17 cellular contexts compared by ENCODE assay signal in the genomic region with DNA sequence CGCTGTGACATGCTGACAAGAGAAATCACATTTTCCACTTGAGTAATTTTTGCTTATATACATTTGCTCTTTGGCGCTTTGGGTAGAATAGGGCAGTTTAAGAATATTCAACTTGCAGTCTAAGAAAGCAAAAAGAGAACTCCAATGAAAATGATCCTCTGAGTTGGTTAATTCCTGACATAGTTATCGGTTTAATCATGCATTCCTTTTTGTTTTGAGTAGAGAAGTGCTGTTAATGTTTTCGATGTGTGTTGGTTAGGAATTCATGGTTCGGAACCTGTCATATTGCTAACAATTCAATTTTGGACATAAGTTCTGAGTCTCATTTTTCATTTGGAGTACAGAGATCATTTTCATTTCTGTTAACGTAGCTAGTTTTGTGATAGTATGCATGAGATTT.
DNase-seq lines count a peak whose midpoint lies in the region; ATAC-seq and TF ChIP-seq lines count a peak whose summit lies in the region.
"Had no signal": no experiment of that assay in that cellular context is flagged by ENCODE, and none has a peak within 500 bp of the region (broad histone marks: within the 10 kb centered on the region; RNA-seq: fewer than 3 reads in every experiment).

No MANE protein-coding gene starts in this region.

- no peaks in the 10 kb centered on the region for H3K27me3 ChIP-seq in brain microvascular endothelial cell (replicated peaks)
- H3K27me3 ChIP-seq in left lung = no peaks in the 10 kb centered on the region

- intact Hi-C loops in left lung (cut with DNase I) = no loop called here

- peaks cover 6 to 15% of the 10 kb centered on the region in 2 donors for H3K9me3 Mint-ChIP-seq in effector memory CD8-positive, alpha-beta T cell
- H3K9me3 Mint-ChIP-seq: memory B cell had no signal

- POLR2A ChIA-PET in AG04449 (lab: Yijun Ruan, JAX) = interaction anchor here (0.6 kb wide), 1 partner anchor 168 kb away, joined by 3 read pairs; no protein-coding TSS in a partner anchor

- no peaks in the 10 kb centered on the region for H3K27me3 Mint-ChIP-seq in effector memory CD8-positive, alpha-beta T cell
- H3K27me3 Mint-ChIP-seq: memory B cell had no signal

- TF ChIP-seq CTCF in AG04449 (IDR thresholded peaks at IDR 0.05; ENCODE audit: insufficient read depth, low read length, missing control alignments) (no peak), brain microvascular endothelial cell (IDR thresholded peaks at IDR 0.05; ENCODE audit: low read depth, low read length, missing control alignments) (no peak), left lung (IDR thresholded peaks at IDR 0.05) (no peak)

- H3K27ac ChIP-seq in brain microvascular endothelial cell = peak overlapping the region; percentile 56
- H3K27ac ChIP-seq in left lung = no peak overlapping the region
- H3K27ac ChIP-seq: parathyroid adenoma had no signal

- H3K4me1 ChIP-seq in left lung = no peaks in the 10 kb centered on the region
- H3K4me1 ChIP-seq: parathyroid adenoma had no signal

- no peak overlapping the region for H3K27ac Mint-ChIP-seq in effector memory CD8-positive, alpha-beta T cell
- H3K27ac Mint-ChIP-seq: memory B cell had no signal

- H3K4me3 Mint-ChIP-seq in effector memory CD8-positive, alpha-beta T cell = no peak overlapping the region
- H3K4me3 Mint-ChIP-seq: memory B cell had no signal

- H3K36me3 ChIP-seq in brain microvascular endothelial cell (replicated peaks) (no peaks in the 10 kb centered on the region), left lung (no peaks in the 10 kb centered on the region)

- H3K9me3 ChIP-seq in left lung = no peaks in the 10 kb centered on the region

- no peaks in the 10 kb centered on the region for H3K4me1 Mint-ChIP-seq in effector memory CD8-positive, alpha-beta T cell (ENCODE audit: low read depth in 2 of 2)
- H3K4me1 Mint-ChIP-seq: memory B cell had no signal

- CTCF ChIA-PET in AG04449 (lab: Yijun Ruan, JAX) = interaction anchor here (1.0 to 1.1 kb wide), 3 partner anchors 36 to 692 kb away, joined by 3 to 4 read pairs (median 4); no protein-coding TSS in a partner anchor

- ATAC-seq in left lung = no peak
- no peak for ATAC-seq in HG03457 (IDR thresholded peaks at IDR 0.05; ENCODE audit: unreplicated experiment)
- ATAC-seq in effector memory CD8-positive, alpha-beta T cell (replicated peaks) = no peak

- no peaks in the 10 kb centered on the region for H3K36me3 Mint-ChIP-seq in effector memory CD8-positive, alpha-beta T cell (ENCODE audit: insufficient read depth)
- H3K36me3 Mint-ChIP-seq: memory B cell had no signal

- H3K4me3 ChIP-seq in AG04449 (ENCODE audit: low read depth, low read length) (no peak overlapping the region), brain microvascular endothelial cell (ENCODE audit: low read depth, low read length) (no peak overlapping the region), left lung (no peak overlapping the region)

- in situ Hi-C loops in brain microvascular endothelial cell (cut with HindIII; ENCODE audit: low pct_ligation_motif_present, low sequenced_read_pairs) = no loop called here

- DNase-seq in AG04449 (ENCODE audit: low read depth, low spot score) = peak; percentile 55
- peak; percentile 68 for DNase-seq in HS-5 (ENCODE audit: low read depth)
- DNase-seq in brain microvascular endothelial cell = peak; percentile 2
- peak; percentile 61 for DNase-seq in kidney tubule cell (ENCODE audit: low spot score)
- DNase-seq in stimulated activated CD4-positive, alpha-beta T cell treated with anti-CD3 and anti-CD28 coated beads, Interleukin-4, amount 100 ng/mL, for 24 hours = no peak
- DNase-seq in left lung = no peak
- DNase-seq in effector memory CD8-positive, alpha-beta T cell = no peak
- DNase-seq: activated gamma-delta T cell treated with Interleukin-2 at 50 U/mL for 16 hours; AML-193; DMS53; KG1; NCI-H1694; NCI-H526; stimulated activated CD8-positive, alpha-beta memory T cell treated with anti-CD3 and anti-CD28 coated beads, Interleukin-4, amount 100 ng/mL, for 48 hours had no signal

Comparison
In these comparisons a context has a peak if more than half of its experiments do, and no peak if none do; other contexts are left out.
1. DNase-seq: peak in AG04449 (single experiment), HS-5 (single experiment), brain microvascular endothelial cell (single experiment) and kidney tubule cell (single experiment); none in stimulated activated CD4-positive, alpha-beta T cell treated with anti-CD3 and anti-CD28 coated beads, Interleukin-4, amount 100 ng/mL, for 24 hours (single experiment), left lung (0 of 2) and effector memory CD8-positive, alpha-beta T cell (0 of 3).